8 cellular contexts compared by ENCODE assay signal in genomic region chr6:89984926-89985743, GRCh38.
A peak's percentile ranks its signal among the peaks of the same experiment; 100 is the strongest.
DNase-seq lines count a peak whose midpoint lies in the region; ATAC-seq, FAIRE-seq and TF ChIP-seq lines count a peak whose summit lies in the region.

No MANE protein-coding gene starts in this region.

- ATAC-seq in GM21447 (IDR thresholded peaks at IDR 0.05; ENCODE audit: unreplicated experiment) = no peak
- no peak for ATAC-seq in GM19463 (IDR thresholded peaks at IDR 0.05; ENCODE audit: unreplicated experiment)

- no peaks in the 10 kb centered on the region for H3K4me1 ChIP-seq in kidney (ENCODE audit: control insufficient read depth in 1 of 2, insufficient read depth in 1 of 2, low read depth in 1 of 2, low read length in 2 of 2)

- H3K9ac ChIP-seq in kidney (ENCODE audit: low read length in 2 of 2) = no peak overlapping the region

- intact Hi-C loops in kidney (cut with DNase I) = no loop called here

- TF ChIP-seq CTCF in astrocyte of the cerebellum (IDR thresholded peaks at IDR 0.05; ENCODE audit: low read depth, low read length, missing control alignments) = no peak
- no peak for TF ChIP-seq CTCF in kidney (IDR thresholded peaks at IDR 0.05; ENCODE audit: borderline replicate concordance, extremely low read depth, insufficient read depth)

- no peak for FAIRE-seq in kidney (lab: Jason Lieb, UNC)

- in situ Hi-C loops in astrocyte of the cerebellum (cut with HindIII; ENCODE audit: low sequenced_read_pairs) = loop anchor here (10.0 kb wide), 1 partner anchor 300 kb away; no protein-coding TSS in a partner anchor

- DNase-seq in NCI-H2227 (lab: John Stamatoyannopoulos, UW; ENCODE audit: unreplicated experiment) (peak; percentile 13), NCI-H2227 treated with DMSO at 0.1 percent for 48 hours (lab: John Stamatoyannopoulos, UW) (no peak), astrocyte of the cerebellum (ENCODE audit: low read depth) (peak; percentile 51), kidney (peak; percentile 81), substantia nigra (lab: John Stamatoyannopoulos, UW) (peak in 48 of 49 donors; percentile 8 to 90 (median 69))
- no peak for DNase-seq in activated CD8-positive, alpha-beta memory T cell treated with anti-CD3 and anti-CD28 coated beads, Interleukin-2, amount 50 U/mL, for 48 hours

- no peaks in the 10 kb centered on the region for H3K36me3 ChIP-seq in kidney (ENCODE audit: control insufficient read depth in 1 of 2, insufficient read depth in 2 of 2, low read length in 2 of 2)

- no peak overlapping the region for H3K27ac ChIP-seq in kidney (ENCODE audit: low read depth in 2 of 2, low read length in 2 of 2)
- H3K27ac ChIP-seq in substantia nigra (ENCODE audit: low read depth, low read length, poor library complexity, severe bottlenecking) = peak overlapping the region; percentile 51

- H3K9me3 ChIP-seq in kidney (ENCODE audit: control insufficient read depth in 1 of 2, low read length in 2 of 2) = no peaks in the 10 kb centered on the region

- H3K4me3 ChIP-seq in astrocyte of the cerebellum (ENCODE audit: low read depth, low read length) = no peak overlapping the region
- no peak overlapping the region for H3K4me3 ChIP-seq in kidney (ENCODE audit: low read length in 2 of 2)

Comparison
In these comparisons a context has a peak if more than half of its experiments do, and no peak if none do; other contexts are left out.
1. DNase-seq: peak in NCI-H2227 (single experiment), astrocyte of the cerebellum (single experiment), kidney (single experiment) and substantia nigra (48 of 49); none in NCI-H2227 treated with DMSO at 0.1 percent for 48 hours (single experiment) and activated CD8-positive, alpha-beta memory T cell treated with anti-CD3 and anti-CD28 coated beads, Interleukin-2, amount 50 U/mL, for 48 hours (single experiment).